ENCODE assay signal across 8 cellular contexts in genomic region chr1:12407050-12407961, GRCh38.
DNase-seq lines count a peak whose midpoint lies in the region; ATAC-seq, FAIRE-seq and TF ChIP-seq lines count a peak whose summit lies in the region.

No MANE protein-coding gene starts in this region.

- H3K27ac Mint-ChIP-seq in CD8-positive, alpha-beta T cell: no peak overlapping the region

- H3K36me3 Mint-ChIP-seq in CD8-positive, alpha-beta T cell: peaks cover 60% of the 10 kb centered on the region

- POLR2A ChIA-PET in CD8-positive, alpha-beta T cell (lab: Charles Lee): interaction anchor here (0.9 to 1.8 kb wide), 4 partner anchors 43 to 212 kb away, joined by 3 to 6 read pairs (median 4); no protein-coding TSS in a partner anchor

- CTCF ChIA-PET in CD8-positive, alpha-beta T cell (lab: Charles Lee): interaction anchor here (0.6 to 5.5 kb wide), 25 partner anchors 10 to 252 kb away, joined by 3 to 62 read pairs (median 4); partner anchors contain the start of gene DHRS3

- H3K36me3 ChIP-seq in CD8-positive, alpha-beta T cell (ENCODE audit: insufficient read depth, low read length): peaks cover 21% of the 10 kb centered on the region
- peaks cover 74% of the 10 kb centered on the region for H3K36me3 ChIP-seq in MG63

- H3K9me3 Mint-ChIP-seq in CD8-positive, alpha-beta T cell: peaks cover 6% of the 10 kb centered on the region

- H3K4me3 Mint-ChIP-seq in CD8-positive, alpha-beta T cell: no peak overlapping the region

- peak in 1 of 7 experiments; percentile 19 for DNase-seq in CD8-positive, alpha-beta T cell
- DNase-seq in MG63 (peak; percentile 68), coronary artery (ENCODE audit: low spot score) (no peak), mucosa of gallbladder (ENCODE audit: low spot score) (peak; percentile 24), urothelium cell line (ENCODE audit: low spot score) (no peak), NCI-H2227 treated with DMSO at 0.1 percent for 48 hours (lab: John Stamatoyannopoulos, UW) (no peak), SIG-M5 (lab: John Stamatoyannopoulos, UW) (no peak)
- no peak for DNase-seq in NK-92 treated with Interleukin-12 subunit alpha and Interleukin-12 subunit beta, amount 100 ng/mL, for 24 hours (lab: John Stamatoyannopoulos, UW)

- H3K27me3 ChIP-seq in CD8-positive, alpha-beta T cell (ENCODE audit: insufficient read depth, low read length): no peaks in the 10 kb centered on the region
- no peaks in the 10 kb centered on the region for H3K27me3 ChIP-seq in MG63

- peak; percentile 55 for ATAC-seq in CD8-positive, alpha-beta T cell

- no peaks in the 10 kb centered on the region for H3K27me3 Mint-ChIP-seq in CD8-positive, alpha-beta T cell (ENCODE audit: low read depth)

- no peak overlapping the region for H3K4me3 ChIP-seq in CD8-positive, alpha-beta T cell (ENCODE audit: low read depth, low read length)
- H3K4me3 ChIP-seq in MG63: no peak overlapping the region
- no peak overlapping the region for H3K4me3 ChIP-seq in coronary artery

- peak; percentile 41 for TF ChIP-seq CTCF in CD8-positive, alpha-beta T cell (IDR thresholded peaks at IDR 0.05)
- no peak for TF ChIP-seq CTCF in coronary artery (IDR thresholded peaks at IDR 0.05)

- no peak overlapping the region for H3K27ac ChIP-seq in CD8-positive, alpha-beta T cell (ENCODE audit: low read depth, low read length)
- H3K27ac ChIP-seq in coronary artery: peak overlapping the region; percentile 73 to 77

- intact Hi-C loops in CD8-positive, alpha-beta T cell (cut with DNase I, micrococcal nuclease): loop anchor here (1.0 to 10.0 kb wide), 4 partner anchors 105 to 213 kb away; no protein-coding TSS in a partner anchor

- H3K4me1 Mint-ChIP-seq in CD8-positive, alpha-beta T cell (ENCODE audit: low read depth): peaks cover 20% of the 10 kb centered on the region

- no peaks in the 10 kb centered on the region for H3K9me3 ChIP-seq in CD8-positive, alpha-beta T cell (ENCODE audit: low read length)
- peaks cover 9% of the 10 kb centered on the region for H3K9me3 ChIP-seq in MG63

- FAIRE-seq in urothelium cell line (lab: Jason Lieb, UNC): no peak

- H3K4me1 ChIP-seq in CD8-positive, alpha-beta T cell (ENCODE audit: insufficient read depth, low read length): peaks cover 8% of the 10 kb centered on the region

Comparison
In these comparisons a context has a peak if more than half of its experiments do, and no peak if none do; other contexts are left out.
1. DNase-seq: peak in MG63 (single experiment) and mucosa of gallbladder (single experiment); none in coronary artery (single experiment), NK-92 treated with Interleukin-12 subunit alpha and Interleukin-12 subunit beta, amount 100 ng/mL, for 24 hours (single experiment), urothelium cell line (single experiment), NCI-H2227 treated with DMSO at 0.1 percent for 48 hours (single experiment) and SIG-M5 (single experiment).